Comparison of ENCODE assay signal across 21 cellular contexts in the genomic region with DNA sequence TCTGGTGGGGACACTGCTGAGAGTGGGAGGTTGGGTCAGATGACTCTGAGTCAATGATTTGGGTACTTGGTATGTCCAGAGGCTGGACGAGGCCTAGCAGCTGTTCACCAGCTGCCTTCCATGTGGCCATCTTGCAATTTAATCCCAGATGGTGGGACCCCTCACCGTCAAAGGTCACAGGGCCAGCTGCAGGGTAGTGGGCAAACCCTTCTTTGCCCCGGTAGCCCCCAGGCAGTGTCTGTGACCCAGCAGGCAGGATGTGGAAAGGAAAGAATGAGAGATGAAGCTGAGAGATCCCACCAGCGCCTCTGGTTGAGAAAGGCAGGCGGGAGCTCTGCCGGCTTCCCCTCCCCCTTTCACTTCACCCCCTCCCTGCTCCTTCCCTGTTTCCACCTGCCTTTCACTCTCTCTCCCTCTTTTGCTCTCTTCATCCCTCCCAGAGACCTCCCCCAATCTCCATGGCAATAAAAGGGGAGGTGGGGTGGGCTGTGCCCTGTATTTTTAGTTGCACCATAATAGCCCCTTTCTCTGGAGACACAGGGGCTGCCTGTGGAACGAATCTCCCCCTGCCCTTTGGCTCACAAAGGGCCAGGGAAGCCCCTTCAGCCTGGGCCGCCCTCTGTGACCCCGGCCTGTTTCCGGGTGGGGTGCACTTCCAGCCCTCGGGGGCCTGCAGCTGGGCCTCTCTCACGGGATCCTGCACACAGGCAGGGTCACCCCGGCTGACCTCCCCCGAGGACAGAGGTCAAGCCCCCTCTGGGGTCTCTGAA. TPM values are rescaled to one million over a fixed set of nuclear protein-coding genes. Genes with fewer than 3 reads are reported as not detected.
DNase-seq lines count a peak whose midpoint lies in the region; ATAC-seq, FAIRE-seq and TF ChIP-seq lines count a peak whose summit lies in the region.
"Had no signal": no experiment of that assay in that cellular context is flagged by ENCODE, and none has a peak within 500 bp of the region (broad histone marks: within the 10 kb centered on the region; RNA-seq: fewer than 3 reads in every experiment).

No MANE protein-coding gene starts in this region.

- no peaks in the 10 kb centered on the region for H3K9me3 ChIP-seq in HepG2 (ENCODE audit: low read length)
- no peaks in the 10 kb centered on the region for H3K9me3 ChIP-seq in right lobe of liver
- H3K9me3 ChIP-seq: pancreas, SJSA1 had no signal

- no peak for TF ChIP-seq RAD21 in HepG2 (CRISPR knock-in tag; IDR thresholded peaks at IDR 0.05)

- H3K79me2 ChIP-seq in HepG2 (ENCODE audit: insufficient read depth, low read length) = no peaks in the 10 kb centered on the region

- H3K4me3 Mint-ChIP-seq in type B pancreatic cell = peak overlapping the region; percentile 25
- H3K4me3 Mint-ChIP-seq: activated CD8-positive, alpha-beta T cell treated with anti-CD3 and anti-CD28 coated beads, Interleukin-2, amount 10 ng/mL, durations not matched to agents 7 days and 5 days; IgD-negative memory B cell; immature natural killer cell had no signal

- TF ChIP-seq EP300 in HepG2 (IDR thresholded peaks at IDR 0.05; ENCODE audit: low read depth in 2 of 2, low read length in 2 of 2) = no peak
- TF ChIP-seq EP300 in HepG2 (CRISPR knock-in tag; IDR thresholded peaks at IDR 0.05; ENCODE audit: borderline replicate concordance) = no peak

- in situ Hi-C loops in HepG2 (cut with HindIII; ENCODE audit: extremely low pct_ligation_motif_present, low pct_unique_long_range_greater_than_20kb) = no loop called here

- no peaks in the 10 kb centered on the region for H4K20me1 ChIP-seq in HepG2 (ENCODE audit: insufficient read depth, low read length)

- no peaks in the 10 kb centered on the region for H3K9me3 Mint-ChIP-seq in type B pancreatic cell
- H3K9me3 Mint-ChIP-seq: IgD-negative memory B cell, immature natural killer cell had no signal

- ATAC-seq in HepG2 = peak; percentile 21
- ATAC-seq in right lobe of liver = no peak
- no peak for ATAC-seq in SK-N-SH treated with all-trans-retinoic acid at 6 μM for 48 hours
- ATAC-seq in HG03025 (IDR thresholded peaks at IDR 0.05; ENCODE audit: low FRiP score, unreplicated experiment) = no peak
- ATAC-seq: activated CD8-positive, alpha-beta T cell treated with anti-CD3 and anti-CD28 coated beads, Interleukin-2, amount 10 ng/mL, durations not matched to agents 7 days and 5 days; pancreas had no signal

- H3K4me3 ChIP-seq in HepG2 (replicated peaks in 1 of 3; ENCODE audit: insufficient read depth in 1 of 3, low read depth in 2 of 3, low read length in 3 of 3) = no peak overlapping the region; a peak in 1 of 6 replicates
- H3K4me3 ChIP-seq in right lobe of liver = no peak overlapping the region
- H3K4me3 ChIP-seq: dorsolateral prefrontal cortex, pancreas, SJSA1 had no signal

- peak overlapping the region; percentile 34; the same call in 1 of the 2 replicates for H3K4me2 ChIP-seq in HepG2 (ENCODE audit: low read depth, low read length)

- POLR2A ChIA-PET in HepG2 (lab: Yijun Ruan, JAX) = interaction anchor here (1.2 kb wide), 1 partner anchor 21 kb away, joined by 4 read pairs; the partner anchor contains the start of gene CDK5RAP3

- H3K9ac ChIP-seq in HepG2 (ENCODE audit: insufficient read depth, low read depth, low read length) = no peak overlapping the region

- no peak for FAIRE-seq in HepG2 (lab: Jason Lieb, UNC)
- FAIRE-seq: pancreas, TTC549 had no signal

- H3K36me3 Mint-ChIP-seq in type B pancreatic cell = peaks cover 5% of the 10 kb centered on the region
- H3K36me3 Mint-ChIP-seq: IgD-negative memory B cell, immature natural killer cell had no signal

- H3K36me3 ChIP-seq in HepG2 (replicated peaks in 1 of 2; ENCODE audit: control insufficient read depth in 1 of 2, insufficient read depth in 2 of 2, low read length in 2 of 2) (no peaks in the 10 kb centered on the region), right lobe of liver (no peaks in the 10 kb centered on the region)
- H3K36me3 ChIP-seq: pancreas, SJSA1 had no signal

- DNase-seq in HepG2 (ENCODE audit: low spot score) (no peak), right lobe of liver (no peak), iPS-NIHi11 (ENCODE audit: low spot score) (peak; percentile 69), type B pancreatic cell (ENCODE audit: extremely low spot score, unreplicated experiment) (no peak), AML-193 (lab: John Stamatoyannopoulos, UW) (no peak)
- no peak for DNase-seq in activated CD8-positive, alpha-beta memory T cell treated with anti-CD3 and anti-CD28 coated beads, Interleukin-2, amount 50 U/mL, for 4 hours
- DNase-seq: activated CD8-positive, alpha-beta T cell treated with anti-CD3 and anti-CD28 coated beads, Interleukin-2, amount 10 ng/mL, durations not matched to agents 7 days and 5 days; activated effector memory CD4-positive, alpha-beta T cell treated with anti-CD3 and anti-CD28 coated beads, Interleukin-2, amount 50 U/mL, for 16 hours; aorta; COR-L47; dorsolateral prefrontal cortex; immature natural killer cell; mammary epithelial cell; NCI-H187 treated with DMSO at 0.1 percent for 48 hours; pancreas; stimulated activated CD4-positive, alpha-beta T cell treated with anti-CD3 and anti-CD28 coated beads, Interleukin-15, amount 100 ng/mL, for 24 hours had no signal

- no TSS peak for BruUV-seq in HepG2 (replicated peaks; lab: Mats Ljungman, UMichigan)

- H3K27me3 ChIP-seq in HepG2 (ENCODE audit: control insufficient read depth in 1 of 2, insufficient read depth in 2 of 2, low read length in 2 of 2) (peaks cover 3 to 46% of the 10 kb centered on the region in 2 experiments; a peak in 3 of 5 replicates), right lobe of liver (no peaks in the 10 kb centered on the region)
- H3K27me3 ChIP-seq: dorsolateral prefrontal cortex, pancreas had no signal

- H3K27ac ChIP-seq in HepG2 (ENCODE audit: extremely low read length, insufficient read depth, low read length) (no peak overlapping the region), right lobe of liver (no peak overlapping the region)
- H3K27ac ChIP-seq: dorsolateral prefrontal cortex, pancreas, SJSA1 had no signal

- peaks cover 25% of the 10 kb centered on the region for H3K27me3 Mint-ChIP-seq in type B pancreatic cell

- WGBS in HepG2 (ENCODE audit: low lambda C conversion rate) = 25% methylated on average over 10 of the region's 14 CpGs
- WGBS in right lobe of liver (ENCODE audit: insufficient coverage, low coverage, low lambda C conversion rate, missing lambda C conversion rate) = 54% methylated on average over 2 of the region's 14 CpGs

- H3K27ac Mint-ChIP-seq in type B pancreatic cell = no peak overlapping the region
- H3K27ac Mint-ChIP-seq: activated CD8-positive, alpha-beta T cell treated with anti-CD3 and anti-CD28 coated beads, Interleukin-2, amount 10 ng/mL, durations not matched to agents 7 days and 5 days; IgD-negative memory B cell; immature natural killer cell had no signal

- peaks cover 46% of the 10 kb centered on the region for H3K4me1 ChIP-seq in HepG2 (ENCODE audit: insufficient read depth, low read length)
- no peaks in the 10 kb centered on the region for H3K4me1 ChIP-seq in right lobe of liver

- TF ChIP-seq CTCF in HepG2 (CRISPR knock-in tag; IDR thresholded peaks at IDR 0.05) (no peak), right lobe of liver (IDR thresholded peaks at IDR 0.05) (no peak), type B pancreatic cell (conservative IDR thresholded peaks at IDR 0.05) (no peak)

- CTCF ChIA-PET in HepG2 (lab: Yijun Ruan, JAX; ENCODE audit: low intra/inter-chr PET ratio, low total read pairs) = no interaction called here

- intact Hi-C loops in HepG2 (cut with micrococcal nuclease; ENCODE audit: unreplicated experiment) (no loop called here), right lobe of liver (cut with DNase I) (no loop called here)

- TF ChIP-seq POLR2A in HepG2 (IDR thresholded peaks at IDR 0.05; ENCODE audit: insufficient read depth in 1 of 2, low read depth in 2 of 2, low read length in 2 of 2) (no peak), right lobe of liver (IDR thresholded peaks at IDR 0.05) (no peak)

- no peak overlapping the region for H2AFZ ChIP-seq in HepG2 (ENCODE audit: low read length)

- peaks cover 52% of the 10 kb centered on the region for H3K4me1 Mint-ChIP-seq in type B pancreatic cell (ENCODE audit: unreplicated experiment)
- H3K4me1 Mint-ChIP-seq: IgD-negative memory B cell had no signal

RNA-seq across cellular contexts. Expression of gene CDK5RAP3, which starts 20.2 kb away (rescaled TPM):
- total RNA-seq in HepG2 (2016; rRNA removed; fragmentation: Illumina TruSeq; extraction: Trizol) (86.8 and 128 TPM in 2 replicates), right lobe of liver (100 to 1,000 TPM in 3 of 6 experiments, 10 to 100 TPM in 3; 47.3 to 119 (median 99.7) TPM), type B pancreatic cell (ENCODE audit: low replicate concordance) (187 and 217 TPM in 2 replicates)
- 13.1 and 20.6 TPM in 2 replicates for total RNA-seq in HepG2 (2016; cell fraction: cytosol; rRNA removed; fragmentation: Illumina TruSeq; extraction: Trizol; ENCODE audit: low read depth)
- total RNA-seq in HepG2 (2016; cell fraction: insoluble cytoplasmic fraction; rRNA removed; fragmentation: Illumina TruSeq; extraction: Trizol) = 90.9 and 132 TPM in 2 replicates
- 26.2 and 30.9 TPM in 2 replicates for total RNA-seq in HepG2 (2016; cell fraction: membrane; rRNA removed; fragmentation: Illumina TruSeq; extraction: Trizol)
- 159 and 187 TPM in 2 replicates for total RNA-seq in HepG2 (2016; cell fraction: nucleus; rRNA removed; fragmentation: Illumina TruSeq; extraction: Trizol)
- polyA plus RNA-seq in HepG2 (2011; rRNA removed) = 154 and 183 TPM in 2 replicates
- 59.3 and 67.0 TPM in 2 replicates for polyA plus RNA-seq in HepG2 (2011; cell fraction: cytosol; rRNA removed)
- polyA plus RNA-seq in HepG2 (2011; cell fraction: nucleus; rRNA removed) = 2,013 and 2,090 TPM in 2 replicates
- polyA plus RNA-seq in HepG2 (2012) = 136 and 152 TPM in 2 replicates
- 10.8 and 13.3 TPM in 2 replicates for polyA plus RNA-seq in HepG2 (2016; cell fraction: cytosol; fragmentation: Illumina TruSeq; extraction: Trizol; ENCODE audit: low read depth)
- 72.7 and 80.7 TPM in 2 replicates for polyA plus RNA-seq in HepG2 (2016; cell fraction: insoluble cytoplasmic fraction; fragmentation: Illumina TruSeq; extraction: Trizol; ENCODE audit: low read depth)
- 16.6 and 19.4 TPM in 2 replicates for polyA plus RNA-seq in HepG2 (2016; cell fraction: membrane; fragmentation: Illumina TruSeq; extraction: Trizol; ENCODE audit: low read depth)
- 373 and 385 TPM in 2 replicates for polyA plus RNA-seq in HepG2 (2016; cell fraction: nucleus; fragmentation: Illumina TruSeq; extraction: Trizol; ENCODE audit: insufficient read depth, low read depth)
- polyA minus RNA-seq in HepG2 (2011; rRNA and poly(A)+ RNA removed; ENCODE audit: low replicate concordance) = 116 and 143 TPM in 2 replicates
- polyA minus RNA-seq in HepG2 (2011; cell fraction: cytosol; rRNA and poly(A)+ RNA removed) = 25.7 and 29.3 TPM in 2 replicates
- 252 and 268 TPM in 2 replicates for polyA minus RNA-seq in HepG2 (2011; cell fraction: nucleus; rRNA and poly(A)+ RNA removed)

RNA-seq across cellular contexts. Expression of gene PRR15L, which starts 33.5 kb away (rescaled TPM):
- total RNA-seq in HepG2 (2016; rRNA removed; fragmentation: Illumina TruSeq; extraction: Trizol) (2.0 and 2.4 TPM in 2 replicates), right lobe of liver (1 to 10 TPM in 1 of 6 experiments, under 1 TPM in 5; 0.19 to 1.1 (median 0.47) TPM), type B pancreatic cell (ENCODE audit: low replicate concordance) (20.0 and 32.5 TPM in 2 replicates)
- 0.40 and 0.62 TPM in 2 replicates for total RNA-seq in HepG2 (2016; cell fraction: cytosol; rRNA removed; fragmentation: Illumina TruSeq; extraction: Trizol; ENCODE audit: low read depth)
- 1.9 and 2.5 TPM in 2 replicates for total RNA-seq in HepG2 (2016; cell fraction: insoluble cytoplasmic fraction; rRNA removed; fragmentation: Illumina TruSeq; extraction: Trizol)
- total RNA-seq in HepG2 (2016; cell fraction: membrane; rRNA removed; fragmentation: Illumina TruSeq; extraction: Trizol) = 0.93 and 1.0 TPM in 2 replicates
- total RNA-seq in HepG2 (2016; cell fraction: nucleus; rRNA removed; fragmentation: Illumina TruSeq; extraction: Trizol) = 0.65 and 0.88 TPM in 2 replicates
- 0.44 and 0.47 TPM in 2 replicates for polyA plus RNA-seq in HepG2 (2011; rRNA removed)
- polyA plus RNA-seq in HepG2 (2011; cell fraction: cytosol; rRNA removed) = 0.64 and 0.77 TPM in 2 replicates
- 0.37 and 0.81 TPM in 2 replicates for polyA plus RNA-seq in HepG2 (2011; cell fraction: nucleus; rRNA removed)
- 0.49 and 0.95 TPM in 2 replicates for polyA plus RNA-seq in HepG2 (2012)
- 0.11 and 0.28 TPM in 2 replicates for polyA plus RNA-seq in HepG2 (2016; cell fraction: cytosol; fragmentation: Illumina TruSeq; extraction: Trizol; ENCODE audit: low read depth)
- 2.2 TPM in 2 replicates for polyA plus RNA-seq in HepG2 (2016; cell fraction: insoluble cytoplasmic fraction; fragmentation: Illumina TruSeq; extraction: Trizol; ENCODE audit: low read depth)
- 0.43 and 0.52 TPM in 2 replicates for polyA plus RNA-seq in HepG2 (2016; cell fraction: membrane; fragmentation: Illumina TruSeq; extraction: Trizol; ENCODE audit: low read depth)
- 1.1 and 1.2 TPM in 2 replicates for polyA plus RNA-seq in HepG2 (2016; cell fraction: nucleus; fragmentation: Illumina TruSeq; extraction: Trizol; ENCODE audit: insufficient read depth, low read depth)
- polyA minus RNA-seq in HepG2 (2011; rRNA and poly(A)+ RNA removed; ENCODE audit: low replicate concordance) = 1.4 TPM in 1 of 2 replicates, not detected in the other
- polyA minus RNA-seq in HepG2 (2011; cell fraction: cytosol; rRNA and poly(A)+ RNA removed) = 0.40 and 0.44 TPM in 2 replicates
- polyA minus RNA-seq in HepG2 (2011; cell fraction: nucleus; rRNA and poly(A)+ RNA removed) = 0.62 TPM in 1 of 2 replicates, not detected in the other
- total RNA-seq: activated CD8-positive, alpha-beta T cell treated with anti-CD3 and anti-CD28 coated beads, Interleukin-2, amount 10 ng/mL, durations not matched to agents 7 days and 5 days; aorta; SJSA1 had no signal
- polyA plus RNA-seq: IgD-negative memory B cell had no signal

RNA-seq across cellular contexts. Expression of gene COPZ2, which starts 46.5 kb away (rescaled TPM):
- 0.74 and 1.5 TPM in 2 replicates for total RNA-seq in HepG2 (2016; rRNA removed; fragmentation: Illumina TruSeq; extraction: Trizol)
- 0.81 and 1.5 TPM in 2 replicates for total RNA-seq in HepG2 (2016; cell fraction: cytosol; rRNA removed; fragmentation: Illumina TruSeq; extraction: Trizol; ENCODE audit: low read depth)
- 0.91 TPM in 1 of 2 replicates, not detected in the other for total RNA-seq in HepG2 (2016; cell fraction: insoluble cytoplasmic fraction; rRNA removed; fragmentation: Illumina TruSeq; extraction: Trizol)
- total RNA-seq in HepG2 (2016; cell fraction: membrane; rRNA removed; fragmentation: Illumina TruSeq; extraction: Trizol) = 0.96 and 1.8 TPM in 2 replicates
- 1.4 TPM in 1 of 2 replicates, not detected in the other for total RNA-seq in HepG2 (2016; cell fraction: nucleus; rRNA removed; fragmentation: Illumina TruSeq; extraction: Trizol)
- 0.48 and 0.61 TPM in 2 replicates for polyA plus RNA-seq in HepG2 (2011; rRNA removed)
- 0.48 and 0.96 TPM in 2 replicates for polyA plus RNA-seq in HepG2 (2011; cell fraction: cytosol; rRNA removed)
- polyA plus RNA-seq in HepG2 (2011; cell fraction: nucleus; rRNA removed) = 0.68 and 0.90 TPM in 2 replicates
- polyA plus RNA-seq in HepG2 (2012) = 0.63 and 1.8 TPM in 2 replicates
- 2.3 and 2.4 TPM in 2 replicates for polyA plus RNA-seq in HepG2 (2016; cell fraction: cytosol; fragmentation: Illumina TruSeq; extraction: Trizol; ENCODE audit: low read depth)
- polyA plus RNA-seq in HepG2 (2016; cell fraction: insoluble cytoplasmic fraction; fragmentation: Illumina TruSeq; extraction: Trizol; ENCODE audit: low read depth) = 0.87 and 4.9 TPM in 2 replicates
- polyA plus RNA-seq in HepG2 (2016; cell fraction: membrane; fragmentation: Illumina TruSeq; extraction: Trizol; ENCODE audit: low read depth) = 1.1 and 2.1 TPM in 2 replicates
- polyA plus RNA-seq in HepG2 (2016; cell fraction: nucleus; fragmentation: Illumina TruSeq; extraction: Trizol; ENCODE audit: insufficient read depth, low read depth) = 2.4 TPM in 1 of 2 replicates, not detected in the other
- polyA minus RNA-seq in HepG2 (2011; rRNA and poly(A)+ RNA removed; ENCODE audit: low replicate concordance) = 0.50 and 0.94 TPM in 2 replicates
- polyA minus RNA-seq in HepG2 (2011; cell fraction: cytosol; rRNA and poly(A)+ RNA removed) = not detected in 2 replicates
- 0.77 TPM in 1 of 2 replicates, not detected in the other for polyA minus RNA-seq in HepG2 (2011; cell fraction: nucleus; rRNA and poly(A)+ RNA removed)
- total RNA-seq in right lobe of liver = 10 to 100 TPM; 18.9 to 26.6 (median 23.8) TPM
- total RNA-seq in type B pancreatic cell (ENCODE audit: low replicate concordance) = 1.9 and 5.7 TPM in 2 replicates

RNA-seq across cellular contexts. Expression of gene PNPO, which starts 49.8 kb away (rescaled TPM):
- 63.3 and 110 TPM in 2 replicates for total RNA-seq in HepG2 (2016; rRNA removed; fragmentation: Illumina TruSeq; extraction: Trizol)
- total RNA-seq in HepG2 (2016; cell fraction: cytosol; rRNA removed; fragmentation: Illumina TruSeq; extraction: Trizol; ENCODE audit: low read depth) = 8.6 and 9.4 TPM in 2 replicates
- 66.0 and 103 TPM in 2 replicates for total RNA-seq in HepG2 (2016; cell fraction: insoluble cytoplasmic fraction; rRNA removed; fragmentation: Illumina TruSeq; extraction: Trizol)
- total RNA-seq in HepG2 (2016; cell fraction: membrane; rRNA removed; fragmentation: Illumina TruSeq; extraction: Trizol) = 30.0 and 31.1 TPM in 2 replicates
- 31.0 and 31.3 TPM in 2 replicates for total RNA-seq in HepG2 (2016; cell fraction: nucleus; rRNA removed; fragmentation: Illumina TruSeq; extraction: Trizol)
- polyA plus RNA-seq in HepG2 (2011; rRNA removed) = 47.9 and 48.1 TPM in 2 replicates
- polyA plus RNA-seq in HepG2 (2011; cell fraction: cytosol; rRNA removed) = 42.3 and 49.3 TPM in 2 replicates
- 24.7 and 35.1 TPM in 2 replicates for polyA plus RNA-seq in HepG2 (2011; cell fraction: nucleus; rRNA removed)
- 19.7 and 25.0 TPM in 2 replicates for polyA plus RNA-seq in HepG2 (2012)
- polyA plus RNA-seq in HepG2 (2016; cell fraction: cytosol; fragmentation: Illumina TruSeq; extraction: Trizol; ENCODE audit: low read depth) = 4.4 and 5.2 TPM in 2 replicates
- polyA plus RNA-seq in HepG2 (2016; cell fraction: insoluble cytoplasmic fraction; fragmentation: Illumina TruSeq; extraction: Trizol; ENCODE audit: low read depth) = 60.3 and 63.0 TPM in 2 replicates
- 18.9 and 19.7 TPM in 2 replicates for polyA plus RNA-seq in HepG2 (2016; cell fraction: membrane; fragmentation: Illumina TruSeq; extraction: Trizol; ENCODE audit: low read depth)
- polyA plus RNA-seq in HepG2 (2016; cell fraction: nucleus; fragmentation: Illumina TruSeq; extraction: Trizol; ENCODE audit: insufficient read depth, low read depth) = 38.2 and 38.8 TPM in 2 replicates
- polyA minus RNA-seq in HepG2 (2011; rRNA and poly(A)+ RNA removed; ENCODE audit: low replicate concordance) = 64.3 and 90.4 TPM in 2 replicates
- 33.1 and 41.3 TPM in 2 replicates for polyA minus RNA-seq in HepG2 (2011; cell fraction: cytosol; rRNA and poly(A)+ RNA removed)
- polyA minus RNA-seq in HepG2 (2011; cell fraction: nucleus; rRNA and poly(A)+ RNA removed) = 24.2 and 35.4 TPM in 2 replicates
- total RNA-seq in right lobe of liver = 100 to 1,000 TPM in 5 of 6 experiments, 10 to 100 TPM in 1; 85.0 to 151 (median 124) TPM
- total RNA-seq in type B pancreatic cell (ENCODE audit: low replicate concordance) = 12.8 and 16.3 TPM in 2 replicates

RNA-seq across cellular contexts. Expression of gene NFE2L1, which starts 57.0 kb away (rescaled TPM):
- total RNA-seq in HepG2 (2016; rRNA removed; fragmentation: Illumina TruSeq; extraction: Trizol) (53.7 and 67.0 TPM in 2 replicates), right lobe of liver (100 to 1,000 TPM in 4 of 6 experiments, 10 to 100 TPM in 2; 63.1 to 156 (median 117) TPM), type B pancreatic cell (ENCODE audit: low replicate concordance) (99.1 and 111 TPM in 2 replicates)
- 4.7 and 5.3 TPM in 2 replicates for total RNA-seq in HepG2 (2016; cell fraction: cytosol; rRNA removed; fragmentation: Illumina TruSeq; extraction: Trizol; ENCODE audit: low read depth)
- total RNA-seq in HepG2 (2016; cell fraction: insoluble cytoplasmic fraction; rRNA removed; fragmentation: Illumina TruSeq; extraction: Trizol) = 48.3 and 75.7 TPM in 2 replicates
- total RNA-seq in HepG2 (2016; cell fraction: membrane; rRNA removed; fragmentation: Illumina TruSeq; extraction: Trizol) = 18.1 and 20.9 TPM in 2 replicates
- total RNA-seq in HepG2 (2016; cell fraction: nucleus; rRNA removed; fragmentation: Illumina TruSeq; extraction: Trizol) = 60.7 and 74.8 TPM in 2 replicates
- polyA plus RNA-seq in HepG2 (2011; rRNA removed) = 234 and 278 TPM in 2 replicates
- 165 and 176 TPM in 2 replicates for polyA plus RNA-seq in HepG2 (2011; cell fraction: cytosol; rRNA removed)
- polyA plus RNA-seq in HepG2 (2011; cell fraction: nucleus; rRNA removed) = 160 and 175 TPM in 2 replicates
- polyA plus RNA-seq in HepG2 (2012) = 180 and 241 TPM in 2 replicates
- 4.2 and 4.4 TPM in 2 replicates for polyA plus RNA-seq in HepG2 (2016; cell fraction: cytosol; fragmentation: Illumina TruSeq; extraction: Trizol; ENCODE audit: low read depth)
- 37.5 and 44.9 TPM in 2 replicates for polyA plus RNA-seq in HepG2 (2016; cell fraction: insoluble cytoplasmic fraction; fragmentation: Illumina TruSeq; extraction: Trizol; ENCODE audit: low read depth)
- 11.3 and 11.8 TPM in 2 replicates for polyA plus RNA-seq in HepG2 (2016; cell fraction: membrane; fragmentation: Illumina TruSeq; extraction: Trizol; ENCODE audit: low read depth)
- 92.7 and 103 TPM in 2 replicates for polyA plus RNA-seq in HepG2 (2016; cell fraction: nucleus; fragmentation: Illumina TruSeq; extraction: Trizol; ENCODE audit: insufficient read depth, low read depth)
- polyA minus RNA-seq in HepG2 (2011; rRNA and poly(A)+ RNA removed; ENCODE audit: low replicate concordance) = 108 and 333 TPM in 2 replicates
- 114 and 124 TPM in 2 replicates for polyA minus RNA-seq in HepG2 (2011; cell fraction: cytosol; rRNA and poly(A)+ RNA removed)
- 57.3 and 65.6 TPM in 2 replicates for polyA minus RNA-seq in HepG2 (2011; cell fraction: nucleus; rRNA and poly(A)+ RNA removed)

Comparison
In these comparisons a context has a peak if more than half of its experiments do, and no peak if none do; other contexts are left out.
1. Of the 2 proteins assayed by ChIP-seq in both HepG2 and SK-N-SH treated with all-trans-retinoic acid at 6 μM for 48 hours: peak only in HepG2: PATZ1; only in SK-N-SH treated with all-trans-retinoic acid at 6 μM for 48 hours: none; in both: none; in neither: 1.